ENCODE assay signal across 2 cellular contexts in the genomic region with DNA sequence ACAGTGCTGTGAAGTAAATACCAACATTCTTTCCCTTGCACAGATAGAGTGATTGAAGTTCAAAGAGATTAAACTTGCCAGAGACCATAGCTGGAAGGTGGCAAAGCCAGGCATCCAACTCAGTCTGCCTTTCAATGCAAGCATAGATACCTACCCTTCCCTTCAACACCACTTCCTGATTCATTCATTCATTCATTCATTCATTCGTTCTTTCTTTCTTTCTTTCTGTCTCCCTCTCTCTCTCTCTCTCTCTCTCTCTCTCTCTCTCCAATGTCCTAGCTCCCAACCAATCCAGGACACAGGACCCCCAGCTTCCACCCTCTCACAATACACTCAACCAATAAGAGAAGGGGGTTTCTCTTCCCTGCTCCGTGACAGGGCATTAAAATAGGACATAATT.
TF ChIP-seq lines count a peak whose summit lies in the region.

No MANE protein-coding gene starts in this region.

TF ChIP-seq in HepG2, 621 proteins besides CTCF, POLR2A, EP300 and RAD21:
- no peak for TF ChIP-seq NR2C2 (CRISPR knock-in tag; IDR thresholded peaks at IDR 0.05; ENCODE audit: borderline replicate concordance)
- TF ChIP-seq ZNF616 (CRISPR knock-in tag; IDR thresholded peaks at IDR 0.05; ENCODE audit: low read depth): no peak
- peak; percentile 84 for TF ChIP-seq ZNF24 (IDR thresholded peaks at IDR 0.05)
- no peak for TF ChIP-seq MAFF (IDR thresholded peaks at IDR 0.05; ENCODE audit: low read depth, low read length)
- no peak for TF ChIP-seq SPEN (CRISPR knock-in tag; IDR thresholded peaks at IDR 0.05; ENCODE audit: low read depth)

TF ChIP-seq in GM12878, 131 proteins besides CTCF, POLR2A, EP300 and RAD21:
- TF ChIP-seq IRF4 (IDR thresholded peaks at IDR 0.05; ENCODE audit: low read depth, low read length) (no peak), ZNF24 (IDR thresholded peaks at IDR 0.05) (peak; percentile 80)
